In genomic region chr1:219130536-219130935, GRCh38 we compare ENCODE assay signal across 18 cellular contexts.
"Had no signal": no experiment of that assay in that cellular context is flagged by ENCODE, and none has a peak within 500 bp of the region (broad histone marks: within the 10 kb centered on the region; RNA-seq: fewer than 3 reads in every experiment).

No MANE protein-coding gene starts in this region.

- H3K36me3 ChIP-seq: esophagus squamous epithelium, left ventricle myocardium inferior, thoracic aorta had no signal

- H3K36me3 Mint-ChIP-seq: activated naive CD4-positive, alpha-beta T cell treated with anti-CD3 and anti-CD28 coated beads, Interleukin-2, amount 50 U/mL, for 72 hours; stimulated activated effector memory CD8-positive, alpha-beta T cell treated with anti-CD3 and anti-CD28 coated beads, Interleukin-12 subunit alpha, Interleukin-12 subunit beta, amount 100 ng/mL, for 72 hours had no signal

- DNase-seq: activated CD8-positive, alpha-beta memory T cell treated with anti-CD3 and anti-CD28 coated beads, Interleukin-2, amount 50 U/mL, for 4 hours; activated CD8-positive, alpha-beta T cell treated with anti-CD3 and anti-CD28 coated beads, Interleukin-2, amount 10 ng/mL, durations not matched to agents 7 days and 5 days; activated gamma-delta T cell; activated T-cell treated with anti-CD3 and anti-CD28 coated beads, Interleukin-2, amount 50 U/mL, for 48 hours; cortex of kidney; effector CD4-positive, alpha-beta T cell; esophagus squamous epithelium; foreskin fibroblast; glutamatergic neuron; hypothalamus; left ventricle myocardium inferior; naive B cell; stimulated activated CD4-positive, alpha-beta T cell treated with anti-CD3 and anti-CD28 coated beads, Interleukin-1b, Interleukin-23, amount 100 ng/mL, for 48 hours; T1000 had no signal

- H3K4me1 Mint-ChIP-seq: central memory CD8-positive, alpha-beta T cell; naive B cell; stimulated activated effector memory CD8-positive, alpha-beta T cell treated with anti-CD3 and anti-CD28 coated beads, Interleukin-12 subunit alpha, Interleukin-12 subunit beta, amount 100 ng/mL, for 72 hours had no signal

- H3K4me3 ChIP-seq: esophagus squamous epithelium, left ventricle myocardium inferior, thoracic aorta had no signal

- H3K4me3 Mint-ChIP-seq: activated CD8-positive, alpha-beta T cell treated with anti-CD3 and anti-CD28 coated beads, Interleukin-2, amount 10 ng/mL, durations not matched to agents 7 days and 5 days; central memory CD8-positive, alpha-beta T cell; naive B cell; stimulated activated effector memory CD8-positive, alpha-beta T cell treated with anti-CD3 and anti-CD28 coated beads, Interleukin-12 subunit alpha, Interleukin-12 subunit beta, amount 100 ng/mL, for 72 hours had no signal

- H3K27me3 ChIP-seq: esophagus squamous epithelium had no signal

- H3K9me3 Mint-ChIP-seq: central memory CD8-positive, alpha-beta T cell; stimulated activated effector memory CD8-positive, alpha-beta T cell treated with anti-CD3 and anti-CD28 coated beads, Interleukin-12 subunit alpha, Interleukin-12 subunit beta, amount 100 ng/mL, for 72 hours had no signal

- ATAC-seq: activated CD8-positive, alpha-beta T cell treated with anti-CD3 and anti-CD28 coated beads, Interleukin-2, amount 10 ng/mL, durations not matched to agents 7 days and 5 days; activated naive CD4-positive, alpha-beta T cell treated with anti-CD3 and anti-CD28 coated beads, Interleukin-2, amount 50 U/mL, for 72 hours; stimulated activated effector memory CD8-positive, alpha-beta T cell treated with anti-CD3 and anti-CD28 coated beads, Interleukin-12 subunit alpha, Interleukin-12 subunit beta, amount 100 ng/mL, for 72 hours had no signal

- H3K27ac Mint-ChIP-seq: activated CD8-positive, alpha-beta T cell treated with anti-CD3 and anti-CD28 coated beads, Interleukin-2, amount 10 ng/mL, durations not matched to agents 7 days and 5 days; activated naive CD4-positive, alpha-beta T cell treated with anti-CD3 and anti-CD28 coated beads, Interleukin-2, amount 50 U/mL, for 72 hours; naive B cell; stimulated activated effector memory CD8-positive, alpha-beta T cell treated with anti-CD3 and anti-CD28 coated beads, Interleukin-12 subunit alpha, Interleukin-12 subunit beta, amount 100 ng/mL, for 72 hours had no signal
